Comparison of ENCODE assay signal across 1 cellular context in genomic region chr11:112826026-112826425, GRCh38.
TF ChIP-seq lines count a peak whose summit lies in the region.

No MANE protein-coding gene starts in this region.

TF ChIP-seq in GM23338, 12 proteins besides CTCF, POLR2A, EP300 and RAD21 (continued from another document):
- peak; percentile 24; the same call in 1 of the 2 replicates for TF ChIP-seq ZNF462 (CRISPR knock-in tag; IDR thresholded peaks at IDR 0.05)
